10 cellular contexts compared by ENCODE assay signal in the genomic region with DNA sequence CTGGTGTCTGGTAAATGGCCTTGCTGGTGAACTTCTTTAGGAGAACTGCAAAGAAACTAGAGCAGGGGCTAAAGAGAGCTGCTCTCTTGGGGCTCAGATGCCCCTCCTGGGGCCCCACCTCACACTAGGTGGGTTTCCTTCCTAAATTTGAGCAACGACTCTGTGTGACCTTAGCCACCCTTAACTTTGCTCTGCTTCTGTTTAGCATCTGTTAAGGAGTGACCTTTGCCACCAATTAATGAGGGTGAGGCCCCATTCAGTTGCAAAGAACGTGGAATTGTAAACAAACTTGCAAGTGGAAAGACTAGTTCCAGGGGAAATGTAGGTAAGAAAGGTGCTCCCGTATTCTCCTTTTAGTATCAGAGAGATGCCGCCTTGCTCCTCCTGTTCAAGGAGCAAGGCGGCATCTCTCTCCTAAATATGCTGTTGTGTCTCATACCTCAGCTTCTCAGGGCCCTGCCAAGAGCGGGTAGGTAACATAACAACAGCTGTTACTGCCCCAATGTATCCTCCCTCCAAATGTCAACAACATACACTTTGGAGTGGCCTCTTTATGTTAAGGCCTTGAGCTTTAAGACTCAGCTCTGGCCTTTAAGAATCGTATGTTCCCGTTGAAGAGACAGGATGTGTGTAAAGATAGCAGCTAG.
DNase-seq lines count a peak whose midpoint lies in the region; ATAC-seq and TF ChIP-seq lines count a peak whose summit lies in the region.
"Had no signal": no experiment of that assay in that cellular context is flagged by ENCODE, and none has a peak within 500 bp of the region (broad histone marks: within the 10 kb centered on the region; RNA-seq: fewer than 3 reads in every experiment).

No MANE protein-coding gene starts in this region.

- H3F3A ChIP-seq in neural progenitor cell (ENCODE audit: low read depth) = no peaks in the 10 kb centered on the region

- H3K4me1 ChIP-seq in ES-I3 (ENCODE audit: insufficient read depth, low read length) (peaks cover 24% of the 10 kb centered on the region), duodenal mucosa (ENCODE audit: control insufficient read depth in 1 of 2, insufficient read depth in 2 of 2, low read length in 2 of 2) (peaks cover 56% of the 10 kb centered on the region in 2 donors), neural progenitor cell (peaks cover 12% of the 10 kb centered on the region), thyroid gland (peaks cover 10 to 20% of the 10 kb centered on the region in 2 donors)

- DNase-seq in LNCaP clone FGC (ENCODE audit: low read depth) (peak; percentile 37), neural progenitor cell (ENCODE audit: low spot score) (peak; percentile 3), thyroid gland (no peak)
- no peak for DNase-seq in CD4-positive, alpha-beta T cell
- DNase-seq: aorta had no signal

- POLR2A ChIA-PET in CD4-positive, alpha-beta T cell (lab: Charles Lee) = interaction anchor here (1.1 kb wide), 2 partner anchors 14 to 77 kb away, joined by 3 read pairs; no protein-coding TSS in a partner anchor

- WGBS in thyroid gland, 2 donors = 41 to 44% methylated on average over 8 of the region's 8 CpGs

- H3K4me3 ChIP-seq in LNCaP clone FGC (ENCODE audit: low read depth, low read length) = no peak overlapping the region
- H3K4me3 ChIP-seq in duodenal mucosa (ENCODE audit: low read depth in 1 of 2, low read length in 2 of 2) = no peak overlapping the region
- H3K4me3 ChIP-seq in neural progenitor cell = no peak overlapping the region
- no peak overlapping the region for H3K4me3 ChIP-seq in thyroid gland (replicated peaks in 1 of 3)
- H3K4me3 ChIP-seq: gastroesophageal sphincter, right atrium auricular region had no signal

- no peak for ATAC-seq in CD4-positive, alpha-beta T cell (ENCODE audit: poor library complexity)
- no peak for ATAC-seq in GM18502 (IDR thresholded peaks at IDR 0.05; ENCODE audit: poor library complexity, unreplicated experiment)

- H3K9me3 ChIP-seq in ES-I3 (ENCODE audit: control insufficient read depth, insufficient read depth, low read length) (no peaks in the 10 kb centered on the region), duodenal mucosa (ENCODE audit: control insufficient read depth in 1 of 2, low read length in 2 of 2) (no peaks in the 10 kb centered on the region), neural progenitor cell (ENCODE audit: low read depth) (no peaks in the 10 kb centered on the region), thyroid gland (no peaks in the 10 kb centered on the region)
- H3K9me3 ChIP-seq in CD4-positive, alpha-beta T cell (ENCODE audit: control insufficient read depth, low read length) = no peaks in the 10 kb centered on the region
- H3K9me3 ChIP-seq: gastroesophageal sphincter, right atrium auricular region had no signal

- peaks cover 6% of the 10 kb centered on the region for H3K4me1 Mint-ChIP-seq in neural progenitor cell
- peaks cover 38% of the 10 kb centered on the region for H3K4me1 Mint-ChIP-seq in CD4-positive, alpha-beta T cell (ENCODE audit: low read depth)

- H3K27me3 Mint-ChIP-seq in neural progenitor cell (ENCODE audit: insufficient read depth, low read depth) = peaks cover 7% of the 10 kb centered on the region
- H3K27me3 Mint-ChIP-seq in CD4-positive, alpha-beta T cell = no peaks in the 10 kb centered on the region

- H3K4me2 ChIP-seq in neural progenitor cell = no peak overlapping the region

- no peaks in the 10 kb centered on the region for H3K79me2 ChIP-seq in neural progenitor cell (ENCODE audit: low read depth)

- TF ChIP-seq POLR2A in thyroid gland (IDR thresholded peaks at IDR 0.05) = no peak

- intact Hi-C loops in CD4-positive, alpha-beta T cell (cut with DNase I, micrococcal nuclease) = no loop called here
- intact Hi-C loops in thyroid gland (cut with DNase I) = no loop called here

- H4K20me1 ChIP-seq in neural progenitor cell (ENCODE audit: low read depth) = no peaks in the 10 kb centered on the region

- H3K27ac ChIP-seq in duodenal mucosa (ENCODE audit: low read depth, low read length) = peak overlapping the region; percentile 40
- no peak overlapping the region for H3K27ac ChIP-seq in neural progenitor cell
- H3K27ac ChIP-seq in CD4-positive, alpha-beta T cell (ENCODE audit: low read depth, low read length) = no peak overlapping the region
- H3K27ac ChIP-seq in thyroid gland = no peak overlapping the region
- H3K27ac ChIP-seq: right atrium auricular region had no signal

- H3K9ac ChIP-seq in ES-I3 (ENCODE audit: low read depth, low read length) (peak overlapping the region; percentile 1; the same call in 1 of the 2 replicates), duodenal mucosa (ENCODE audit: low read depth in 1 of 2, low read length in 2 of 2) (peak overlapping the region; percentile 7 to 32), neural progenitor cell (no peak overlapping the region)

- no peaks in the 10 kb centered on the region for H3K9me3 Mint-ChIP-seq in neural progenitor cell
- H3K9me3 Mint-ChIP-seq in CD4-positive, alpha-beta T cell = no peaks in the 10 kb centered on the region

- H3K27me3 ChIP-seq in duodenal mucosa (ENCODE audit: control insufficient read depth in 1 of 2, insufficient read depth in 2 of 2, low read length in 2 of 2) = no peaks in the 10 kb centered on the region
- peaks cover 11% of the 10 kb centered on the region for H3K27me3 ChIP-seq in neural progenitor cell
- no peaks in the 10 kb centered on the region for H3K27me3 ChIP-seq in CD4-positive, alpha-beta T cell (ENCODE audit: control insufficient read depth, insufficient read depth, low read length)
- H3K27me3 ChIP-seq in thyroid gland = no peaks in the 10 kb centered on the region
- H3K27me3 ChIP-seq: gastroesophageal sphincter, right atrium auricular region had no signal

- H3K36me3 ChIP-seq in ES-I3 (ENCODE audit: insufficient read depth, low read length) (no peaks in the 10 kb centered on the region), duodenal mucosa (ENCODE audit: control insufficient read depth in 1 of 2, insufficient read depth in 2 of 2, low read length in 2 of 2) (no peaks in the 10 kb centered on the region), neural progenitor cell (no peaks in the 10 kb centered on the region), thyroid gland (no peaks in the 10 kb centered on the region)
- H3K36me3 ChIP-seq: gastroesophageal sphincter, right atrium auricular region had no signal

- CTCF ChIA-PET in CD4-positive, alpha-beta T cell (lab: Charles Lee) = interaction anchor here (1.6 kb wide), 1 partner anchor 33 kb away, joined by 4 read pairs; no protein-coding TSS in a partner anchor

- no peaks in the 10 kb centered on the region for H3K36me3 Mint-ChIP-seq in neural progenitor cell
- H3K36me3 Mint-ChIP-seq in CD4-positive, alpha-beta T cell (ENCODE audit: low read depth) = no peaks in the 10 kb centered on the region

- no peak for TF ChIP-seq CTCF in LNCaP clone FGC (IDR thresholded peaks at IDR 0.05; ENCODE audit: control insufficient read depth, extremely low read depth, insufficient read depth)
- no peak for TF ChIP-seq CTCF in neural progenitor cell (IDR thresholded peaks at IDR 0.05)
- TF ChIP-seq CTCF in CD4-positive, alpha-beta T cell (IDR thresholded peaks at IDR 0.05) = no peak
- no peak for TF ChIP-seq CTCF in thyroid gland (IDR thresholded peaks at IDR 0.05)

- no peak overlapping the region for H3K4me3 Mint-ChIP-seq in neural progenitor cell
- H3K4me3 Mint-ChIP-seq in CD4-positive, alpha-beta T cell = no peak overlapping the region

- peak overlapping the region; percentile 19 for H3K27ac Mint-ChIP-seq in neural progenitor cell
- no peak overlapping the region for H3K27ac Mint-ChIP-seq in CD4-positive, alpha-beta T cell

- no peak overlapping the region for H2AFZ ChIP-seq in neural progenitor cell (replicated peaks)

Comparison
In these comparisons a context has a peak if more than half of its experiments do, and no peak if none do; other contexts are left out.
1. DNase-seq: peak in LNCaP clone FGC (single experiment) and neural progenitor cell (single experiment); none in CD4-positive, alpha-beta T cell (0 of 10) and thyroid gland (0 of 2).